Comparison of ENCODE assay signal across 21 cellular contexts in genomic region chr5:172720655-172721054, GRCh38. TPM values are rescaled to one million over a fixed set of nuclear protein-coding genes. Genes with fewer than 3 reads are reported as not detected.
A peak's percentile ranks its signal among the peaks of the same experiment; 100 is the strongest.
DNase-seq lines count a peak whose midpoint lies in the region; ATAC-seq and TF ChIP-seq lines count a peak whose summit lies in the region.
"Had no signal": no experiment of that assay in that cellular context is flagged by ENCODE, and none has a peak within 500 bp of the region (broad histone marks: within the 10 kb centered on the region; RNA-seq: fewer than 3 reads in every experiment).

No MANE protein-coding gene starts in this region.

- TF ChIP-seq CTCF in left lung (IDR thresholded peaks at IDR 0.05): no peak
- no peak for TF ChIP-seq CTCF in parathyroid adenoma (IDR thresholded peaks at IDR 0.05)
- no peak for TF ChIP-seq CTCF in tibial nerve (IDR thresholded peaks at IDR 0.05)

- H2AFZ ChIP-seq in parathyroid adenoma: peak overlapping the region; percentile 25

- H3K27ac Mint-ChIP-seq in T-helper 17 cell: peak overlapping the region; percentile 83
- no peak overlapping the region for H3K27ac Mint-ChIP-seq in activated T-cell treated with anti-CD3 and anti-CD28 coated beads, Interleukin-2, amount 50 U/mL, for 24 hours

- peaks cover 13% of the 10 kb centered on the region for H3K4me1 Mint-ChIP-seq in T-helper 17 cell
- peaks cover 23% of the 10 kb centered on the region for H3K4me1 Mint-ChIP-seq in activated T-cell treated with anti-CD3 and anti-CD28 coated beads, Interleukin-2, amount 50 U/mL, for 24 hours (ENCODE audit: low read depth)

- H3K9ac ChIP-seq in parathyroid adenoma: no peak overlapping the region
- H3K9ac ChIP-seq: BLaER1 treated with 17β-estradiol and CSF1 and Interleukin-3, amounts not matched to agents 10 nM and 100 nM; KMS-11 had no signal

- H3K4me1 ChIP-seq in left lung (peaks cover 14 to 53% of the 10 kb centered on the region in 2 donors), parathyroid adenoma (peaks cover 15% of the 10 kb centered on the region), tibial nerve (peaks cover 0 to 62% (median 22%) of the 10 kb centered on the region in 4 donors)

- no peaks in the 10 kb centered on the region for H3K27me3 Mint-ChIP-seq in T-helper 17 cell
- no peaks in the 10 kb centered on the region for H3K27me3 Mint-ChIP-seq in activated T-cell treated with anti-CD3 and anti-CD28 coated beads, Interleukin-2, amount 50 U/mL, for 24 hours
- H3K27me3 Mint-ChIP-seq: CD4-positive, alpha-beta memory T cell had no signal

- no peaks in the 10 kb centered on the region for H3K36me3 Mint-ChIP-seq in T-helper 17 cell (ENCODE audit: low read depth)
- no peaks in the 10 kb centered on the region for H3K36me3 Mint-ChIP-seq in activated T-cell treated with anti-CD3 and anti-CD28 coated beads, Interleukin-2, amount 50 U/mL, for 24 hours (ENCODE audit: low read depth)
- H3K36me3 Mint-ChIP-seq: CD4-positive, alpha-beta memory T cell had no signal

- H3K4me3 Mint-ChIP-seq in T-helper 17 cell: no peak overlapping the region
- no peak overlapping the region for H3K4me3 Mint-ChIP-seq in activated T-cell treated with anti-CD3 and anti-CD28 coated beads, Interleukin-2, amount 50 U/mL, for 24 hours

- intact Hi-C loops in left lung (cut with DNase I): no loop called here

- no peak for TF ChIP-seq POLR2A in tibial nerve (IDR thresholded peaks at IDR 0.05)

- no peaks in the 10 kb centered on the region for H3K79me2 ChIP-seq in parathyroid adenoma

- H3K27ac ChIP-seq in left lung (peak overlapping the region in 1 of 2 donors; percentile 57), parathyroid adenoma (no peak overlapping the region), tibial nerve (peak overlapping the region in 3 of 4 donors; percentile 54 to 84 (median 84))
- H3K27ac ChIP-seq: KMS-11 had no signal

- TF ChIP-seq EP300 in tibial nerve (IDR thresholded peaks at IDR 0.05): no peak

- no peak overlapping the region for H3K4me2 ChIP-seq in parathyroid adenoma (ENCODE audit: low read length)
- H3K4me2 ChIP-seq: KMS-11 had no signal

- H3K4me3 ChIP-seq in left lung (no peak overlapping the region), parathyroid adenoma (ENCODE audit: low read depth, low read length) (no peak overlapping the region), tibial nerve (no peak overlapping the region)
- H3K4me3 ChIP-seq: BLaER1 treated with 17β-estradiol and CSF1 and Interleukin-3, amounts not matched to agents 10 nM and 100 nM had no signal

- no peaks in the 10 kb centered on the region for H3K36me3 ChIP-seq in left lung
- no peaks in the 10 kb centered on the region for H3K36me3 ChIP-seq in parathyroid adenoma (ENCODE audit: control insufficient read depth, insufficient read depth, low read length)
- H3K36me3 ChIP-seq in tibial nerve: no peaks in the 10 kb centered on the region
- H3K36me3 ChIP-seq: BLaER1 treated with 17β-estradiol and CSF1 and Interleukin-3, amounts not matched to agents 10 nM and 100 nM had no signal

- no peak for ATAC-seq in T-helper 17 cell
- peak; percentile 3 for ATAC-seq in left lung
- ATAC-seq in HG02642 (IDR thresholded peaks at IDR 0.05; ENCODE audit: poor library complexity, unreplicated experiment): no peak
- ATAC-seq: Right ventricle myocardium inferior had no signal

- WGBS in tibial nerve, 2 donors: 76 to 80% methylated on average over 5 of the region's 5 CpGs

- H3K27me3 ChIP-seq in left lung (no peaks in the 10 kb centered on the region), parathyroid adenoma (ENCODE audit: control insufficient read depth, insufficient read depth, low read length) (no peaks in the 10 kb centered on the region), tibial nerve (no peaks in the 10 kb centered on the region)
- H3K27me3 ChIP-seq: BLaER1 treated with 17β-estradiol and CSF1 and Interleukin-3, amounts not matched to agents 10 nM and 100 nM had no signal

- H3K9me3 ChIP-seq in T-helper 17 cell (ENCODE audit: control insufficient read depth, low read length, poor library complexity, severe bottlenecking) (no peaks in the 10 kb centered on the region), left lung (no peaks in the 10 kb centered on the region), parathyroid adenoma (ENCODE audit: control insufficient read depth, low read length) (no peaks in the 10 kb centered on the region), tibial nerve (no peaks in the 10 kb centered on the region)
- H3K9me3 ChIP-seq: BLaER1 treated with 17β-estradiol and CSF1 and Interleukin-3, amounts not matched to agents 10 nM and 100 nM; Caco-2 had no signal

- DNase-seq in T-helper 17 cell (no peak), left lung (no peak), tibial nerve (ENCODE audit: low spot score in 2 of 2) (no peak), putamen (ENCODE audit: low spot score) (no peak)
- no peak for DNase-seq in activated T-cell treated with anti-CD3 and anti-CD28 coated beads, Interleukin-2, amount 50 U/mL, for 24 hours
- DNase-seq: ACHN; Caco-2; CD4-positive, alpha-beta memory T cell; DMS 273 treated with DMSO at 0.1 percent for 48 hours; DMS79 treated with DMSO at 0.1 percent for 48 hours; NCI-H1105; NCI-H2029 treated with DMSO at 0.1 percent for 48 hours; NCI-H2171; NCI-H524 treated with DMSO at 0.1 percent for 48 hours; NCI-H82; OCI-M1 had no signal

- no peaks in the 10 kb centered on the region for H3K9me3 Mint-ChIP-seq in activated T-cell treated with anti-CD3 and anti-CD28 coated beads, Interleukin-2, amount 50 U/mL, for 24 hours
- H3K9me3 Mint-ChIP-seq: CD4-positive, alpha-beta memory T cell had no signal

RNA-seq across cellular contexts. Expression of gene DUSP1, which starts 50.3 kb away (rescaled TPM):
- total RNA-seq in T-helper 17 cell (1,000 to 10,000 TPM; 1,522 to 2,429 TPM), left lung (100 to 1,000 TPM; 203 to 239 TPM), tibial nerve (1,000 to 10,000 TPM; 1,787 to 2,412 (median 1,885) TPM)

Comparison
In these comparisons a context has a peak if more than half of its experiments do, and no peak if none do; other contexts are left out.
1. RNA of gene DUSP1, which starts 50.3 kb away (total RNA-seq): 1,522 to 2,429 TPM in T-helper 17 cell and 1,787 to 2,412 TPM in tibial nerve; 203 to 239 TPM in left lung; every median in the first group is over 4 times any median in the second.